Comparison of ENCODE assay signal across 8 cellular contexts in genomic region chr3:53161820-53162671, GRCh38. TPM values are rescaled to one million over a fixed set of nuclear protein-coding genes. Genes with fewer than 3 reads are reported as not detected.
DNase-seq lines count a peak whose midpoint lies in the region; ATAC-seq and TF ChIP-seq lines count a peak whose summit lies in the region.

No MANE protein-coding gene starts in this region.

- H3K27ac Mint-ChIP-seq in activated T-helper 17 cell treated with anti-CD3 and anti-CD28 coated beads, Interleukin-2, amount 50 U/mL, for 72 hours: peak overlapping the region; percentile 80

- no peak for TF ChIP-seq CTCF in retinal pigment epithelial cell (conservative IDR thresholded peaks at IDR 0.05; ENCODE audit: low read depth, low read length)

- peaks cover 21% of the 10 kb centered on the region for H3K4me1 Mint-ChIP-seq in activated T-helper 17 cell treated with anti-CD3 and anti-CD28 coated beads, Interleukin-2, amount 50 U/mL, for 72 hours

- ATAC-seq in Right ventricle myocardium superior (ENCODE audit: poor library complexity): no peak
- ATAC-seq in Right ventricle myocardium inferior: no peak
- ATAC-seq in activated T-helper 17 cell treated with anti-CD3 and anti-CD28 coated beads, Interleukin-2, amount 50 U/mL, for 72 hours (replicated peaks): peak; percentile 47
- no peak for ATAC-seq in HG03571 (IDR thresholded peaks at IDR 0.05; ENCODE audit: unreplicated experiment)

- intact Hi-C loops in Right ventricle myocardium superior (cut with DNase I) (no loop called here), Right ventricle myocardium inferior (cut with DNase I) (loop anchor here (2.0 kb wide), 1 partner anchor 31 kb away; the partner anchor contains the start of gene RFT1)

- peak overlapping the region; percentile 87 for H3K4me3 Mint-ChIP-seq in activated T-helper 17 cell treated with anti-CD3 and anti-CD28 coated beads, Interleukin-2, amount 50 U/mL, for 72 hours

- peak overlapping the region; percentile 74 for H3K4me3 ChIP-seq in retinal pigment epithelial cell (ENCODE audit: low read length)

- peak; percentile 64 for DNase-seq in Right ventricle myocardium superior
- DNase-seq in Right ventricle myocardium inferior (ENCODE audit: missing footprints): no peak
- peak; percentile 40 for DNase-seq in NOMO-1 treated with DMSO at 0.1 percent for 48 hours (lab: John Stamatoyannopoulos, UW; ENCODE audit: unreplicated experiment)
- peak; percentile 15 for DNase-seq in glomerular visceral epithelial cell (ENCODE audit: extremely low spot score)
- no peak for DNase-seq in retinal pigment epithelial cell (ENCODE audit: low read depth)
- no peak for DNase-seq in cerebellum (ENCODE audit: low spot score)

- H3K9me3 Mint-ChIP-seq in activated T-helper 17 cell treated with anti-CD3 and anti-CD28 coated beads, Interleukin-2, amount 50 U/mL, for 72 hours: no peaks in the 10 kb centered on the region

- H3K36me3 Mint-ChIP-seq in activated T-helper 17 cell treated with anti-CD3 and anti-CD28 coated beads, Interleukin-2, amount 50 U/mL, for 72 hours (ENCODE audit: low read depth): peaks cover 6% of the 10 kb centered on the region

- no peaks in the 10 kb centered on the region for H3K27me3 Mint-ChIP-seq in activated T-helper 17 cell treated with anti-CD3 and anti-CD28 coated beads, Interleukin-2, amount 50 U/mL, for 72 hours

RNA-seq across cellular contexts. Expression of gene PRKCD, which starts 1.0 kb away (rescaled TPM):
- total RNA-seq in Right ventricle myocardium superior (15.3 TPM), Right ventricle myocardium inferior (16.9 TPM), cerebellum (0.73 TPM)
- 10 to 100 TPM; 20.4 to 21.8 TPM for total RNA-seq in activated T-helper 17 cell treated with anti-CD3 and anti-CD28 coated beads, Interleukin-2, amount 50 U/mL, for 72 hours

RNA-seq across cellular contexts. Expression of gene RFT1, which starts 31.8 kb away (rescaled TPM):
- total RNA-seq in Right ventricle myocardium superior (9.8 TPM), Right ventricle myocardium inferior (11.0 TPM), cerebellum (12.1 TPM)
- total RNA-seq in activated T-helper 17 cell treated with anti-CD3 and anti-CD28 coated beads, Interleukin-2, amount 50 U/mL, for 72 hours: 10 to 100 TPM; 24.6 to 42.0 TPM

Comparison
In these comparisons a context has a peak if more than half of its experiments do, and no peak if none do; other contexts are left out.
1. DNase-seq: peak in Right ventricle myocardium superior (single experiment), NOMO-1 treated with DMSO at 0.1 percent for 48 hours (single experiment) and glomerular visceral epithelial cell (single experiment); none in Right ventricle myocardium inferior (single experiment), retinal pigment epithelial cell (single experiment) and cerebellum (single experiment).